19 cellular contexts compared by ENCODE assay signal in genomic region chr21:14942801-14943490, GRCh38.
DNase-seq lines count a peak whose midpoint lies in the region; ATAC-seq, FAIRE-seq and TF ChIP-seq lines count a peak whose summit lies in the region.
"Had no signal": no experiment of that assay in that cellular context is flagged by ENCODE, and none has a peak within 500 bp of the region (broad histone marks: within the 10 kb centered on the region; RNA-seq: fewer than 3 reads in every experiment).

No MANE protein-coding gene starts in this region.

- no peaks in the 10 kb centered on the region for H3K27me3 ChIP-seq in heart right ventricle
- H3K27me3 ChIP-seq in SJCRH30: no peaks in the 10 kb centered on the region

- H3K4me3 ChIP-seq in heart right ventricle: no peak overlapping the region
- H3K4me3 ChIP-seq in SJCRH30: no peak overlapping the region
- H3K4me3 ChIP-seq: skin epidermis had no signal

- H3K4me1 ChIP-seq in heart right ventricle (peaks cover 0 to 14% (median 0%) of the 10 kb centered on the region in 9 donors), SJCRH30 (peaks cover 11% of the 10 kb centered on the region)

- TF ChIP-seq CTCF in heart right ventricle (IDR thresholded peaks at IDR 0.05): no peak

- H3K9me3 ChIP-seq in heart right ventricle (peaks cover 0 to 22% (median 0%) of the 10 kb centered on the region in 11 donors), SJCRH30 (replicated peaks) (peaks cover 2% of the 10 kb centered on the region; the same call in 1 of the 2 replicates)

- FAIRE-seq in islet of Langerhans (lab: Jason Lieb, UNC): peak; percentile 13

- no peaks in the 10 kb centered on the region for H3K36me3 ChIP-seq in heart right ventricle
- no peaks in the 10 kb centered on the region for H3K36me3 ChIP-seq in SJCRH30

- ATAC-seq in heart right ventricle (peak in 5 of 8 donors; percentile 31 to 67 (median 46)), left cardiac atrium (no peak), SK-N-SH treated with all-trans-retinoic acid at 6 μM for 48 hours (no peak), GM19455 (IDR thresholded peaks at IDR 0.05; ENCODE audit: unreplicated experiment) (no peak)
- ATAC-seq: activated T-cell treated with anti-CD3 and anti-CD28 coated beads, Interleukin-2, amount 50 U/mL, for 72 hours had no signal

- DNase-seq in heart right ventricle: no peak
- DNase-seq in left cardiac atrium: no peak
- DNase-seq in SJCRH30: peak; percentile 49 to 73
- DNase-seq in H4 (ENCODE audit: low spot score): no peak
- no peak for DNase-seq in stimulated activated CD4-positive, alpha-beta T cell treated with anti-CD3 and anti-CD28 coated beads, Interleukin-1b, Interleukin-23, amount 100 ng/mL, for 48 hours
- DNase-seq: activated CD4-positive, alpha-beta T cell treated with anti-CD3 and anti-CD28 coated beads, Interleukin-2, amount 50 U/mL, for 1 hour; activated T-cell treated with anti-CD3 and anti-CD28 coated beads, Interleukin-2, amount 50 U/mL, for 72 hours; H9; KBM-7; NCI-H1105 treated with DMSO at 0.1 percent for 48 hours; NK-92 treated with Interleukin-12 subunit alpha and Interleukin-12 subunit beta, amount 100 ng/mL, for 24 hours; nucleus accumbens; SHP77; stimulated activated naive CD4-positive, alpha-beta T cell treated with Interleukin-2 at 50 U/mL for 16 hours had no signal

- intact Hi-C loops in heart right ventricle (cut with DNase I): no loop called here
- intact Hi-C loops in left cardiac atrium (cut with DNase I): no loop called here

- WGBS in heart right ventricle, 2 donors: 68 to 75% methylated on average over 2 of the region's 2 CpGs

- H3K27ac ChIP-seq in heart right ventricle (peak overlapping the region in 2 of 10 donors; percentile 7 to 43), SJCRH30 (no peak overlapping the region; the same call in 1 of the 2 replicates)
- H3K27ac ChIP-seq: epithelial cell of prostate, skin epidermis had no signal

TF ChIP-seq in SK-N-SH treated with all-trans-retinoic acid at 6 μM for 48 hours, 23 proteins besides CTCF, POLR2A, EP300 and RAD21:
- no peak for TF ChIP-seq ZC3H10 (CRISPR knock-in tag; IDR thresholded peaks at IDR 0.05)
- no peak for TF ChIP-seq TOX (CRISPR knock-in tag; IDR thresholded peaks at IDR 0.05; ENCODE audit: borderline replicate concordance)
- TF ChIP-seq ZFP30 (CRISPR knock-in tag; IDR thresholded peaks at IDR 0.05): no peak
- no peak for TF ChIP-seq CSRNP3 (CRISPR knock-in tag; IDR thresholded peaks at IDR 0.05)
- no peak for TF ChIP-seq ZNF70 (CRISPR knock-in tag; IDR thresholded peaks at IDR 0.05)
- TF ChIP-seq ZFP3 (CRISPR knock-in tag; IDR thresholded peaks at IDR 0.05): no peak
- no peak for TF ChIP-seq SNAI2 (CRISPR knock-in tag; IDR thresholded peaks at IDR 0.05)
- no peak for TF ChIP-seq POU6F1 (CRISPR knock-in tag; IDR thresholded peaks at IDR 0.05; ENCODE audit: borderline replicate concordance, low read depth)
- no peak for TF ChIP-seq ESRRG (CRISPR knock-in tag; IDR thresholded peaks at IDR 0.05)

Comparison
In these comparisons a context has a peak if more than half of its experiments do, and no peak if none do; other contexts are left out.
1. ATAC-seq: peak in heart right ventricle (5 of 8); none in left cardiac atrium (0 of 2), SK-N-SH treated with all-trans-retinoic acid at 6 μM for 48 hours (single experiment) and GM19455 (single experiment).
2. DNase-seq: peak in SJCRH30 (2 of 2); none in heart right ventricle (0 of 2), left cardiac atrium (single experiment), H4 (single experiment) and stimulated activated CD4-positive, alpha-beta T cell treated with anti-CD3 and anti-CD28 coated beads, Interleukin-1b, Interleukin-23, amount 100 ng/mL, for 48 hours (single experiment).